ENCODE assay signal across 11 cellular contexts in genomic region chr1:119554188-119554587, GRCh38. TPM values are rescaled to one million over a fixed set of nuclear protein-coding genes. Genes with fewer than 3 reads are reported as not detected.
DNase-seq lines count a peak whose midpoint lies in the region; ATAC-seq and TF ChIP-seq lines count a peak whose summit lies in the region.
"Had no signal": no experiment of that assay in that cellular context is flagged by ENCODE, and none has a peak within 500 bp of the region (broad histone marks: within the 10 kb centered on the region; RNA-seq: fewer than 3 reads in every experiment).

No MANE protein-coding gene starts in this region.

- H3K9me3 ChIP-seq in body of pancreas: no peaks in the 10 kb centered on the region

- no peak overlapping the region for H3K4me3 ChIP-seq in AG10803 (ENCODE audit: low read length)
- no peak overlapping the region for H3K4me3 ChIP-seq in body of pancreas

- H3K27me3 ChIP-seq in body of pancreas: no peaks in the 10 kb centered on the region

- peaks cover 38% of the 10 kb centered on the region for H3K4me1 ChIP-seq in body of pancreas

- intact Hi-C loops in body of pancreas (cut with DNase I): no loop called here

- DNase-seq in AG10803 (ENCODE audit: low read depth): peak; percentile 66
- DNase-seq in NCI-H1436 (lab: John Stamatoyannopoulos, UW): peak; percentile 57
- DNase-seq in body of pancreas: peak; percentile 61 to 80 (median 70)
- peak; percentile 38 for DNase-seq in medulla oblongata (ENCODE audit: extremely low spot score)
- DNase-seq in D341Med (ENCODE audit: low spot score): no peak
- no peak for DNase-seq in stimulated activated naive CD8-positive, alpha-beta T cell treated with anti-CD3 and anti-CD28 coated beads, Interleukin-15, Interleukin-2, amounts not matched to agents 100 U/mL and 50 U/mL, for 24 hours
- DNase-seq in middle frontal gyrus (ENCODE audit: extremely low spot score, low spot score): no peak
- DNase-seq: DND-41; effector memory CD4-positive, alpha-beta T cell; T-helper 1 cell had no signal

- ATAC-seq in body of pancreas (peak; percentile 57), HG03095 (IDR thresholded peaks at IDR 0.05; ENCODE audit: unreplicated experiment) (no peak)
- ATAC-seq in stimulated activated naive CD8-positive, alpha-beta T cell treated with anti-CD3 and anti-CD28 coated beads, Interleukin-15, Interleukin-2, amounts not matched to agents 100 U/mL and 50 U/mL, for 24 hours: no peak

- no peak for TF ChIP-seq CTCF in AG10803 (conservative IDR thresholded peaks at IDR 0.05; ENCODE audit: low read length)
- peak in 2 of 7 experiments; percentile 10 to 15 for TF ChIP-seq CTCF in body of pancreas (IDR thresholded peaks at IDR 0.05)

- no peaks in the 10 kb centered on the region for H3K36me3 ChIP-seq in body of pancreas (replicated peaks in 1 of 2; ENCODE audit: insufficient read depth in 1 of 2, low read depth in 2 of 2)

- H3K27ac ChIP-seq in body of pancreas: peak overlapping the region; percentile 45 to 76 (median 64)

- no peak for TF ChIP-seq POLR2A in body of pancreas (IDR thresholded peaks at IDR 0.05)

RNA-seq across cellular contexts. Expression of gene HSD3B1, which starts 47.2 kb away (rescaled TPM):
- total RNA-seq in body of pancreas: not detected

Comparison
In these comparisons a context has a peak if more than half of its experiments do, and no peak if none do; other contexts are left out.
1. DNase-seq: peak in AG10803 (single experiment), NCI-H1436 (single experiment), body of pancreas (4 of 4) and medulla oblongata (single experiment); none in D341Med (single experiment), stimulated activated naive CD8-positive, alpha-beta T cell treated with anti-CD3 and anti-CD28 coated beads, Interleukin-15, Interleukin-2, amounts not matched to agents 100 U/mL and 50 U/mL, for 24 hours (single experiment) and middle frontal gyrus (single experiment).